In the genomic region with DNA sequence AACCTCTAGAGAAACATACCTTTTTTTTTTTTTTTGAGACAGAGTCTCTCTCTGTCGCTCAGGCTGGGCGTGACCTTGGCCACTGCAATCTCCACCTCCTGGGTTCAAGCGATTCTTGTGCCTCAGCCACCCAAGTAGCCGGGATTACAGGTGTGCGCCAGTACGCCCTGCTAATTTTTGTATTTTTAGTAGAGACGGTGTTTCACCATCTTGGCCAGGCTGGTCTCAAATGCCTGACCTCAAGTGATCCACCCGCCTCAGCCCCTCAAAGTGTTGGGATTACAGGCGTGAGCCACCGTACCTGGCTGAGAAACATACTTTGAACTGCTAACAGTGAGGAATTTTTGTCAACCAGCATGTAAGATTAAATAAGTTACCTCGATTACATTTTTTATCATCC, we compare ENCODE assay signal across 4 cellular contexts.
DNase-seq lines count a peak whose midpoint lies in the region; ATAC-seq, FAIRE-seq and TF ChIP-seq lines count a peak whose summit lies in the region.
"Not testable (repeated sequence)": the region's sequence is repeated elsewhere in the genome, so short reads cannot be mapped to it uniquely, and the experiment has no call there.

No MANE protein-coding gene starts in this region.

- H3K4me3 ChIP-seq in neutrophil (ENCODE audit: low read depth in 1 of 2, low read length in 1 of 2): not testable (repeated sequence)
- H3K4me3 ChIP-seq in gastrocnemius medialis: peak overlapping the region in 1 of 4 donors; percentile 1

- in situ Hi-C loops in gastrocnemius medialis (cut with MboI; ENCODE audit: low sequenced_read_pairs in 4 of 4): not testable (repeated sequence)

- intact Hi-C loops in gastrocnemius medialis (cut with DNase I; ENCODE audit: low total_unique reads): loop anchor here (5.0 kb wide), 1 partner anchor 593 kb away; no protein-coding TSS in a partner anchor

- not testable (repeated sequence) for DNase-seq in GM12892 (ENCODE audit: insufficient read length)
- DNase-seq in gastrocnemius medialis: peak in 1 of 2 donors; percentile 64

- FAIRE-seq in GM12892 (lab: Jason Lieb, UNC): peak; percentile 38

- H3K36me3 ChIP-seq in neutrophil: peaks cover 23% of the 10 kb centered on the region
- peaks cover 0 to 22% of the 10 kb centered on the region in 2 donors for H3K36me3 ChIP-seq in gastrocnemius medialis

- H3K27ac ChIP-seq in VCaP (peak overlapping the region; percentile 93), neutrophil (peak overlapping the region; percentile 65), gastrocnemius medialis (peak overlapping the region; percentile 80 to 91 (median 84))

- H3K4me1 ChIP-seq in neutrophil (ENCODE audit: control insufficient read depth in 1 of 2, insufficient read depth in 1 of 2, low read depth in 1 of 2, low read length in 1 of 2): peaks cover 26 to 29% of the 10 kb centered on the region in 2 experiments
- peaks cover 75 to 80% of the 10 kb centered on the region in 2 donors for H3K4me1 ChIP-seq in gastrocnemius medialis

- not testable (repeated sequence) for H3K27me3 ChIP-seq in neutrophil, gastrocnemius medialis

- ATAC-seq in gastrocnemius medialis: peak; percentile 35 to 49

- H3K9me3 ChIP-seq in neutrophil, gastrocnemius medialis: not testable (repeated sequence)

- TF ChIP-seq POLR2A in GM12892 (IDR thresholded peaks at IDR 0.05; ENCODE audit: low read depth, low read length); gastrocnemius medialis (IDR thresholded peaks at IDR 0.05): not testable (repeated sequence)

- TF ChIP-seq CTCF in VCaP (conservative IDR thresholded peaks at IDR 0.05); neutrophil (IDR thresholded peaks at IDR 0.05); gastrocnemius medialis (IDR thresholded peaks at IDR 0.05 in 4 of 5, conservative IDR thresholded peaks at IDR 0.05 in 1 of 5): not testable (repeated sequence)
